In the genomic region with DNA sequence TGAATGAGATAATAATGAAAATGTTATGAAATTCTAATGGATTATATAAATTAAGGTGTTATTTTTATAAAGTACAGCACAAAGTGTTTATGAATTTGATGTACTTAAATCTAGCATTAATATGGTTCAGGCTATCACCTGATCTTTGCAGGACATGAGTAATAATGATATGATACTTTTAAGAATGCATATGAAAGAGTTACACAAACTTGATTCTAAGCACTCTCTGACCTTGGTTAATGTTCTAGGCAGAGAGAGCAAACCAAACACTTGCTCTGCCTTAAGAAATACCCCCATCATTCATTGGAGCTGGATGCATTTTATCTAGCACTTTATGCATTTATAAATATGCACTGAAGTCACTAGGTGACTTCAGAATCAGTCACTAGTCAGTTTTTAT, we compare ENCODE assay signal across 7 cellular contexts.
"Had no signal": no experiment of that assay in that cellular context is flagged by ENCODE, and none has a peak within 500 bp of the region (broad histone marks: within the 10 kb centered on the region; RNA-seq: fewer than 3 reads in every experiment).

No MANE protein-coding gene starts in this region.

- H3K27ac Mint-ChIP-seq: GM23338, H9 had no signal

- ATAC-seq: GM23338 had no signal

- FAIRE-seq: H1, H54, HTR-8/SVneo had no signal

- DNase-seq: H9, HCEC 1CT, IMR-90 had no signal

- H2AFZ ChIP-seq: GM23338 had no signal

- H3K4me3 Mint-ChIP-seq: GM23338, H9 had no signal

- H3K4me3 ChIP-seq: GM23338 had no signal

- H3K4me1 Mint-ChIP-seq: GM23338 had no signal

- H3K4me2 ChIP-seq: GM23338 had no signal
